In genomic region chr3:32488609-32489008, GRCh38 we compare ENCODE assay signal across 28 cellular contexts.
"Had no signal": no experiment of that assay in that cellular context is flagged by ENCODE, and none has a peak within 500 bp of the region (broad histone marks: within the 10 kb centered on the region; RNA-seq: fewer than 3 reads in every experiment).

No MANE protein-coding gene starts in this region.

- H3K9me3 Mint-ChIP-seq: activated naive CD4-positive, alpha-beta T cell treated with anti-CD3 and anti-CD28 coated beads, Interleukin-2, amount 10 ng/mL, durations not matched to agents 7 days and 5 days; activated naive CD8-positive, alpha-beta T cell treated with anti-CD3 and anti-CD28 coated beads, Interleukin-2, amount 10 ng/mL, durations not matched to agents 7 days and 5 days; central memory CD8-positive, alpha-beta T cell; dendritic cell treated with granulocyte-macrophage colony-stimulating factor and Interleukin-4, amounts not matched to agents 40 ng/mL and 50 ng/mL, for 4 days had no signal

- H3K4me1 ChIP-seq: gastrocnemius medialis, prostate gland had no signal

- H3K9me3 ChIP-seq: esophagus squamous epithelium, gastrocnemius medialis, left ventricle myocardium inferior, pancreas, prostate gland, sigmoid colon, stomach, tibial artery, upper lobe of right lung had no signal

- H3K27ac Mint-ChIP-seq: activated naive CD4-positive, alpha-beta T cell treated with anti-CD3 and anti-CD28 coated beads, Interleukin-2, amount 10 ng/mL, durations not matched to agents 7 days and 5 days; activated naive CD8-positive, alpha-beta T cell treated with anti-CD3 and anti-CD28 coated beads, Interleukin-2, amount 10 ng/mL, durations not matched to agents 7 days and 5 days; dendritic cell treated with granulocyte-macrophage colony-stimulating factor and Interleukin-4, amounts not matched to agents 40 ng/mL and 50 ng/mL, for 4 days; nephron progenitor cell had no signal

- H3K27me3 Mint-ChIP-seq: activated naive CD4-positive, alpha-beta T cell treated with anti-CD3 and anti-CD28 coated beads, Interleukin-2, amount 10 ng/mL, durations not matched to agents 7 days and 5 days; activated naive CD8-positive, alpha-beta T cell treated with anti-CD3 and anti-CD28 coated beads, Interleukin-2, amount 10 ng/mL, durations not matched to agents 7 days and 5 days; central memory CD8-positive, alpha-beta T cell; dendritic cell treated with granulocyte-macrophage colony-stimulating factor and Interleukin-4, amounts not matched to agents 40 ng/mL and 50 ng/mL, for 4 days; stimulated activated naive B cell treated with anti-CD40 and anti-IgM and Interleukin-4, amounts not matched to agents 10 μg/mL and 1 μg/mL and 100 μg/mL, for 72 hours had no signal

- H3K27me3 ChIP-seq: esophagus squamous epithelium, gastrocnemius medialis, hepatocyte, pancreas, sigmoid colon, stomach, tibial artery, upper lobe of right lung had no signal

- ATAC-seq: gastrocnemius medialis; pancreas; stimulated activated naive B cell treated with anti-CD40 and anti-IgM and Interleukin-4, amounts not matched to agents 10 μg/mL and 1 μg/mL and 100 μg/mL, for 72 hours; upper lobe of right lung had no signal

- DNase-seq: activated CD4-positive, alpha-beta T cell treated with anti-CD3 and anti-CD28 coated beads, Interleukin-2, amount 50 U/mL, for 4 hours; activated CD4-positive, CD25-positive, alpha-beta regulatory T cell treated with anti-CD3 and anti-CD28 coated beads, Interleukin-2, amount 50 U/mL, for 72 hours; activated gamma-delta T cell; activated naive CD4-positive, alpha-beta T cell treated with anti-CD3 and anti-CD28 coated beads, Interleukin-2, amount 10 ng/mL, durations not matched to agents 7 days and 5 days; activated naive CD8-positive, alpha-beta T cell treated with anti-CD3 and anti-CD28 coated beads, Interleukin-2, amount 10 ng/mL, durations not matched to agents 7 days and 5 days; amniotic stem cell; esophagus squamous epithelium; gastrocnemius medialis; glutamatergic neuron; islet precursor cell; left ventricle myocardium inferior; nephron progenitor cell; pancreas; retina; sigmoid colon; small intestine; stimulated activated CD4-positive, alpha-beta T cell treated with anti-CD3 and anti-CD28 coated beads, Interleukin-1b, Interleukin-23, amount 100 ng/mL, for 48 hours; stimulated activated CD4-positive, alpha-beta T cell treated with anti-CD3 and anti-CD28 coated beads, Interleukin-4, amount 100 ng/mL, for 4 hours; stimulated activated CD8-positive, alpha-beta memory T cell treated with anti-CD3 and anti-CD28 coated beads, Interleukin-4, amount 100 ng/mL, for 48 hours; stimulated activated naive B cell treated with anti-CD40 and anti-IgM and Interleukin-4, amounts not matched to agents 10 μg/mL and 1 μg/mL and 100 μg/mL, for 72 hours; stomach; T-helper 9 cell; tibial artery; upper lobe of right lung had no signal

- H3K36me3 ChIP-seq: gastrocnemius medialis, pancreas, prostate gland had no signal

- H3K4me3 ChIP-seq: esophagus squamous epithelium, gastrocnemius medialis, hepatocyte, left ventricle myocardium inferior, pancreas, prostate gland, sigmoid colon, stomach, tibial artery, upper lobe of right lung had no signal

- H3K27ac ChIP-seq: esophagus squamous epithelium, gastrocnemius medialis, hepatocyte, left ventricle myocardium inferior, pancreas, prostate gland, sigmoid colon, stomach, upper lobe of right lung had no signal

- H3K4me3 Mint-ChIP-seq: activated naive CD4-positive, alpha-beta T cell treated with anti-CD3 and anti-CD28 coated beads, Interleukin-2, amount 10 ng/mL, durations not matched to agents 7 days and 5 days; activated naive CD8-positive, alpha-beta T cell treated with anti-CD3 and anti-CD28 coated beads, Interleukin-2, amount 10 ng/mL, durations not matched to agents 7 days and 5 days; central memory CD8-positive, alpha-beta T cell; dendritic cell treated with granulocyte-macrophage colony-stimulating factor and Interleukin-4, amounts not matched to agents 40 ng/mL and 50 ng/mL, for 4 days; nephron progenitor cell; stimulated activated naive B cell treated with anti-CD40 and anti-IgM and Interleukin-4, amounts not matched to agents 10 μg/mL and 1 μg/mL and 100 μg/mL, for 72 hours had no signal
